12 cellular contexts compared by ENCODE assay signal in the genomic region with DNA sequence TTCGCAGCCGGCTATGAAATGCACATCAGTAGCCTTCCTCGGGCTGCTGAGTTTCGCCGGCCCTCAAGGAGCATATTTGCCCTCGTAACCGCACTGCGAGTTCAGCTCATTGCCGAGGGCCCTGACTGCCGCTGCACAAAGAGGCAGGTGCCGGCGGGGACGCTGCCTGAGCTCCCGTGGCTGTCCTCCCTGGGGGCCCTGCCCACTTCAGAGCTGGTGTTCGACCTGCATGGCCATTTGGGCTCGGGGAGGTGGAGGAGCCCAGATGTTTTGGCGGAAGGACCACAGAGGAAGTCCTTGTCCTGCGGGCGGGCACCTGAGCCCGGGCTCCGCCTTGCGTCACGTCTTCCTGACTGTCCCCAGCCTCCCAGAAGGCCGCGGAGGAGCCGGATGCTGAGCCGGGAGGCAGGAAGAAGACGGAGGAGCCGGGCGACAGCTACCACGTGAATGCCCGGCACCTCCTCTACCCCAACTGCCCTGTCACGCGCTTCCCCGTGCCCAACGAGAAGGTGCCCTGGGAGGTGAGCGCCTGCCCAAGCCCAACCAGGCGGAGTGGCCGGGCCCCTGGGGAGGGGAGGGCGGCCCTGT. TPM values are rescaled to one million over a fixed set of nuclear protein-coding genes. Genes with fewer than 3 reads are reported as not detected.
DNase-seq lines count a peak whose midpoint lies in the region; ATAC-seq and TF ChIP-seq lines count a peak whose summit lies in the region.
"Had no signal": no experiment of that assay in that cellular context is flagged by ENCODE, and none has a peak within 500 bp of the region (broad histone marks: within the 10 kb centered on the region; RNA-seq: fewer than 3 reads in every experiment).

No MANE protein-coding gene starts in this region.

- no peak overlapping the region for H3K4me3 ChIP-seq in RWPE2 (ENCODE audit: severe bottlenecking)
- H3K4me3 ChIP-seq in right cardiac atrium (ENCODE audit: low read length) = no peak overlapping the region
- H3K4me3 ChIP-seq in upper lobe of right lung = no peak overlapping the region
- H3K4me3 ChIP-seq: body of pancreas, Peyer's patch, thyroid gland had no signal

- peak; percentile 61 for DNase-seq in activated effector memory CD4-positive, alpha-beta T cell treated with anti-CD3 and anti-CD28 coated beads, Interleukin-2, amount 50 U/mL, for 16 hours
- no peak for DNase-seq in activated effector memory CD4-positive, alpha-beta T cell treated with Interleukin-2 at 50 U/mL for 16 hours
- peak; percentile 56 for DNase-seq in RWPE2 (ENCODE audit: low spot score)
- peak in 1 of 3 donors; percentile 47 for DNase-seq in right cardiac atrium
- peak; percentile 57 for DNase-seq in upper lobe of right lung
- no peak for DNase-seq in occipital lobe (lab: John Stamatoyannopoulos, UW)
- DNase-seq in DMS 273 treated with DMSO at 0.1 percent for 48 hours (lab: John Stamatoyannopoulos, UW) = no peak
- DNase-seq: activated T-cell treated with anti-CD3 and anti-CD28 coated beads, Interleukin-2, amount 50 U/mL, for 48 hours; thyroid gland had no signal

- H3K27ac ChIP-seq in RWPE2 (ENCODE audit: poor library complexity, severe bottlenecking) (no peak overlapping the region), right cardiac atrium (ENCODE audit: low read length) (no peak overlapping the region), upper lobe of right lung (no peak overlapping the region)
- H3K27ac ChIP-seq: body of pancreas, Peyer's patch, thyroid gland had no signal

- TF ChIP-seq CTCF in RWPE2 (IDR thresholded peaks at IDR 0.05; ENCODE audit: poor library complexity, severe bottlenecking) (no peak), upper lobe of right lung (IDR thresholded peaks at IDR 0.05) (no peak)

- H3K4me1 ChIP-seq in RWPE2 (ENCODE audit: insufficient read depth, poor library complexity, severe bottlenecking) (no peaks in the 10 kb centered on the region), right cardiac atrium (ENCODE audit: control insufficient read depth, insufficient read depth, low read length) (no peaks in the 10 kb centered on the region), upper lobe of right lung (no peaks in the 10 kb centered on the region)
- H3K4me1 ChIP-seq: body of pancreas, Peyer's patch, thyroid gland had no signal

- 70% methylated on average over 40 of the region's 40 CpGs for WGBS in right cardiac atrium

- H3K27me3 ChIP-seq in RWPE2 (ENCODE audit: insufficient read depth, poor library complexity, severe bottlenecking) (no peaks in the 10 kb centered on the region), right cardiac atrium (ENCODE audit: control insufficient read depth, insufficient read depth) (no peaks in the 10 kb centered on the region), upper lobe of right lung (no peaks in the 10 kb centered on the region)
- H3K27me3 ChIP-seq: body of pancreas, Peyer's patch, thyroid gland had no signal

- ATAC-seq in RWPE2 (ENCODE audit: low read depth) = no peak
- peak; percentile 27 to 34 for ATAC-seq in right cardiac atrium
- no peak for ATAC-seq in upper lobe of right lung
- ATAC-seq in HG03097 (IDR thresholded peaks at IDR 0.05; ENCODE audit: low FRiP score, unreplicated experiment) = no peak
- ATAC-seq: body of pancreas had no signal

- H3K36me3 ChIP-seq in RWPE2 (ENCODE audit: low read depth) (no peaks in the 10 kb centered on the region), upper lobe of right lung (no peaks in the 10 kb centered on the region)
- H3K36me3 ChIP-seq: Peyer's patch, thyroid gland had no signal

- H3K9me3 ChIP-seq in RWPE2 (ENCODE audit: severe bottlenecking) = peaks cover 4% of the 10 kb centered on the region
- H3K9me3 ChIP-seq in right cardiac atrium (ENCODE audit: control insufficient read depth, low read length) = no peaks in the 10 kb centered on the region
- peaks cover 9% of the 10 kb centered on the region for H3K9me3 ChIP-seq in upper lobe of right lung
- H3K9me3 ChIP-seq: body of pancreas, thyroid gland had no signal

- intact Hi-C loops in right cardiac atrium (cut with DNase I) = no loop called here
- intact Hi-C loops in upper lobe of right lung (cut with DNase I) = loop anchor here (5.0 kb wide), 1 partner anchor 217 kb away; no protein-coding TSS in a partner anchor

RNA-seq across cellular contexts. Expression of gene LRRC3, which starts 29.9 kb away (rescaled TPM):
- total RNA-seq in right cardiac atrium (1 to 10 TPM in 3 of 4 donors, under 1 TPM in 1; 0.89 to 1.1 (median 1.0) TPM), upper lobe of right lung (3.6 TPM), occipital lobe (4.8 TPM)
- polyA plus RNA-seq in right cardiac atrium = 0.93 TPM

Comparison
In these comparisons a context has a peak if more than half of its experiments do, and no peak if none do; other contexts are left out.
1. DNase-seq: peak in activated effector memory CD4-positive, alpha-beta T cell treated with anti-CD3 and anti-CD28 coated beads, Interleukin-2, amount 50 U/mL, for 16 hours (single experiment), RWPE2 (single experiment) and upper lobe of right lung (single experiment); none in activated effector memory CD4-positive, alpha-beta T cell treated with Interleukin-2 at 50 U/mL for 16 hours (single experiment), occipital lobe (single experiment) and DMS 273 treated with DMSO at 0.1 percent for 48 hours (single experiment).
2. ATAC-seq: peak in right cardiac atrium (2 of 2); none in RWPE2 (single experiment), upper lobe of right lung (single experiment) and HG03097 (single experiment).